Comparison of ENCODE assay signal across 8 cellular contexts in the genomic region with DNA sequence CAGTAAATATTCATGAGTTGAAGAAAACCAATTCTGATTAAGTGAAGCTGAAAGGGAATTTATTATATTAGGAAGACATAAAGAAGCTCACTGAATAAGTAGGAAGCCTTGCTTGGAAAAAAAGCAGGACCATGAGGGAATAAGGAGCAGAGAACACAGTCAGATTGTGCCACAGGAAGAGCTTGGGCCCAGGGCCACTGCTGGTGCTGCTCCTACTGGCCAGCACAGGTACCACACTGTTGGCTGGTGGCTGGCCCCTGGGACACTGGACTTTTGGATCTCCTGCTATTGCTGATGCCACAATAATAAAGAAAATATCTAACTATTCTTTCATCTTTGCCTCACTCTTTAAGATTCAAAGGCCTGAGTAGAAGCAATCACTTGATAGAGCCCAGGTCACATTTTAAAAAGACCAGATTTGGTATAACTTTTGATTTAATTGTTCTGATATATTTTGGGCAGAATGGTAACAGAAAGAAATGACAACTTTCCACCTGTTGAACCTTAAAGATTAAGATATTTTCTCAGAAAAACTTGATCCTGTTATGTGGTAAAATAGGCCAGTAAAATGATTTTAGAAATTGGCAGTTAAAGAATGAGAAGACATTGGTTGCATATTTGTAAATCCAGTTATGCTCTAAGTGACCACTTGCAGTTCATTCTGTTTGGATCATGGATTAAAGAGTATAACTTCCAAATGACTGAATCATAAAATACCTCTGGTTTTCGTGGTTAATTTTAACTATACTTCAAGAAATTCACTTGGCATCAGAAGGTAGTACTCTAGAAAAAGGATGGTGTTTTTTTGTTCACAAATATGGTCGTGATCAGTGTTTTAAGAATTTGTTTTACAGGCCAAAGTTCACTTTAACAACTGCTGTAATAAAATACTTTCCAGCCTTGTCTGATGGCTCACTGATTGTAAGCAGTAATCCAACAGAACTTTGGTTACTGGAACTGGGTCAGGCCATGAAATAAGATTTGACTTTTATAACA.
DNase-seq lines count a peak whose midpoint lies in the region; ATAC-seq and TF ChIP-seq lines count a peak whose summit lies in the region.

No MANE protein-coding gene starts in this region.

- H3K9ac ChIP-seq in mucosa of rectum (ENCODE audit: low read depth in 1 of 2, low read length in 2 of 2) = no peak overlapping the region

- no peaks in the 10 kb centered on the region for H3K27me3 ChIP-seq in mucosa of rectum (ENCODE audit: control insufficient read depth in 2 of 2, insufficient read depth in 2 of 2, low read length in 2 of 2)

- peaks cover 10 to 16% of the 10 kb centered on the region in 2 donors for H3K36me3 ChIP-seq in mucosa of rectum (ENCODE audit: control insufficient read depth in 2 of 2, insufficient read depth in 2 of 2, low read length in 2 of 2)

- peak; percentile 66 for ATAC-seq in GM18868 (IDR thresholded peaks at IDR 0.05; ENCODE audit: unreplicated experiment)

- TF ChIP-seq CTCF in 22Rv1 (IDR thresholded peaks at IDR 0.05) = peak; percentile 89

- peak; percentile 43 for DNase-seq in HT1080 (ENCODE audit: low read depth)
- DNase-seq in dedifferentiated amniotic fluid mesenchymal stem cell (ENCODE audit: extremely low spot score) = peak; percentile 78
- no peak for DNase-seq in stimulated activated CD4-positive, alpha-beta T cell treated with anti-CD3 and anti-CD28 coated beads, Interleukin-15, amount 100 ng/mL, for 24 hours
- no peak for DNase-seq in stimulated activated CD4-positive, alpha-beta T cell treated with anti-CD3 and anti-CD28 coated beads, Interleukin-4, amount 100 ng/mL, for 1 hour
- DNase-seq in activated effector memory CD4-positive, alpha-beta T cell treated with Interleukin-2 at 50 U/mL for 16 hours = no peak

- peaks cover 0 to 21% of the 10 kb centered on the region in 2 donors for H3K4me1 ChIP-seq in mucosa of rectum (ENCODE audit: control insufficient read depth in 2 of 2, insufficient read depth in 2 of 2, low read length in 2 of 2)

- no peaks in the 10 kb centered on the region for H3K9me3 ChIP-seq in mucosa of rectum (ENCODE audit: control insufficient read depth in 2 of 2, low read length in 2 of 2)

- no peak overlapping the region for H3K27ac ChIP-seq in 22Rv1
- peak overlapping the region; percentile 14 to 18 for H3K27ac ChIP-seq in mucosa of rectum (ENCODE audit: low read depth in 2 of 2, low read length in 2 of 2)

- H3K4me3 ChIP-seq in mucosa of rectum (ENCODE audit: low read length in 2 of 2) = peak overlapping the region in 1 of 2 donors; percentile 22

Comparison
In these comparisons a context has a peak if more than half of its experiments do, and no peak if none do; other contexts are left out.
1. DNase-seq: peak in HT1080 (single experiment) and dedifferentiated amniotic fluid mesenchymal stem cell (single experiment); none in stimulated activated CD4-positive, alpha-beta T cell treated with anti-CD3 and anti-CD28 coated beads, Interleukin-15, amount 100 ng/mL, for 24 hours (single experiment), stimulated activated CD4-positive, alpha-beta T cell treated with anti-CD3 and anti-CD28 coated beads, Interleukin-4, amount 100 ng/mL, for 1 hour (single experiment) and activated effector memory CD4-positive, alpha-beta T cell treated with Interleukin-2 at 50 U/mL for 16 hours (single experiment).